In the genomic region with DNA sequence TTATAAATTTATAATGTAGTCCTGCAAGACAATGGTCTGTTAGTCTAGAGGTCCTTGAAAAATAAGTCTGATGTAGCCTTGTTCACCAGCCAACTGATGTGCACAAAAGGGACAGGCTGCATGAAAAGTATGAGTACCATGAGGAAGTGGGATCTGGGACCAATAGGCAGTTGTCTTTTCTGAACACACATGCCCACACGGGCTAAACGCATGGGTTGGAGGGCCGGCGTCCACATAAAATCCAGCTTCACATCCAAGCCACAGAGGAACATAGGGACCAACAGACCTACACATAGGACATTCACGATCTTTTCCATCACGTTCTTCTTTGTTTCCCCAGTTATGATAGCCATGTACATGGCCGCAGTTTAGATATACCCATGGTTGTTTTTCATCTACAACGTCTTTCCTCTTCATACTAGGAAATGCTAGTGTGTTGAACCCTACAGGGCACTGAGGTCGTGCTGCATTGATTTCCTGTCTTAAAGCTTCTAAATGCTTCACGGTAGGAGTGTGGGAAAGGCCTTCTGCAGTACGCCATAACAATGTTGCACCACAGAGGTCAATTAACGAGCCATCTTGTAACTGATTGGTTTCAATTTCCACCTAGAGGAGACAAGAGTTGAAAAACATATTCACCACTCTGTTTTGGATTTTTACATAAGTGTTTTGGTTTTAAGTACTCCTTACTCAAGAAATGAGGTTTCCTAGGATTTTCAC, we compare ENCODE assay signal across 18 cellular contexts.
"Had no signal": no experiment of that assay in that cellular context is flagged by ENCODE, and none has a peak within 500 bp of the region (broad histone marks: within the 10 kb centered on the region; RNA-seq: fewer than 3 reads in every experiment).

No MANE protein-coding gene starts in this region.

- H3K27me3 ChIP-seq: cardiac muscle cell, esophagus squamous epithelium, testis, upper lobe of left lung had no signal

- DNase-seq: activated CD4-positive, alpha-beta T cell treated with anti-CD3 and anti-CD28 coated beads, Interleukin-2, amount 10 ng/mL, durations not matched to agents 7 days and 5 days; activated CD8-positive, alpha-beta T cell treated with anti-CD3 and anti-CD28 coated beads, Interleukin-2, amount 10 ng/mL, durations not matched to agents 7 days and 5 days; activated effector memory CD4-positive, alpha-beta T cell treated with Interleukin-2 at 50 U/mL for 16 hours; activated naive CD4-positive, alpha-beta T cell treated with anti-CD3 and anti-CD28 coated beads, Interleukin-2, amount 50 U/mL, for 16 hours; activated T-cell treated with anti-CD3 and anti-CD28 coated beads, Interleukin-2, amount 50 U/mL, for 48 hours; effector CD8-positive, alpha-beta T cell; esophagus squamous epithelium; mesendoderm; naive thymus-derived CD4-positive, alpha-beta T cell; stimulated activated CD4-positive, alpha-beta T cell treated with anti-CD3 and anti-CD28 coated beads, Interleukin-4, amount 100 ng/mL, for 1 hour; testis; upper lobe of left lung had no signal

- H3K9me3 Mint-ChIP-seq: activated CD4-positive, alpha-beta T cell treated with anti-CD3 and anti-CD28 coated beads, Interleukin-2, amount 10 ng/mL, durations not matched to agents 7 days and 5 days; dendritic cell treated with granulocyte-macrophage colony-stimulating factor and Interleukin-4, amounts not matched to agents 40 ng/mL and 50 ng/mL, for 4 days; stimulated activated effector memory CD8-positive, alpha-beta T cell treated with anti-CD3 and anti-CD28 coated beads, Interleukin-12 subunit alpha, Interleukin-12 subunit beta, amount 100 ng/mL, for 72 hours had no signal

- H3K4me1 Mint-ChIP-seq: stimulated activated effector memory CD8-positive, alpha-beta T cell treated with anti-CD3 and anti-CD28 coated beads, Interleukin-12 subunit alpha, Interleukin-12 subunit beta, amount 100 ng/mL, for 72 hours had no signal

- H3K27me3 Mint-ChIP-seq: activated CD4-positive, alpha-beta T cell treated with anti-CD3 and anti-CD28 coated beads, Interleukin-2, amount 10 ng/mL, durations not matched to agents 7 days and 5 days; dendritic cell treated with granulocyte-macrophage colony-stimulating factor and Interleukin-4, amounts not matched to agents 40 ng/mL and 50 ng/mL, for 4 days; naive thymus-derived CD4-positive, alpha-beta T cell had no signal

- H3K27ac Mint-ChIP-seq: activated CD4-positive, alpha-beta T cell treated with anti-CD3 and anti-CD28 coated beads, Interleukin-2, amount 10 ng/mL, durations not matched to agents 7 days and 5 days; activated CD8-positive, alpha-beta T cell treated with anti-CD3 and anti-CD28 coated beads, Interleukin-2, amount 10 ng/mL, durations not matched to agents 7 days and 5 days; dendritic cell treated with granulocyte-macrophage colony-stimulating factor and Interleukin-4, amounts not matched to agents 40 ng/mL and 50 ng/mL, for 4 days; stimulated activated effector memory CD8-positive, alpha-beta T cell treated with anti-CD3 and anti-CD28 coated beads, Interleukin-12 subunit alpha, Interleukin-12 subunit beta, amount 100 ng/mL, for 72 hours had no signal

- H3K9me3 ChIP-seq: esophagus squamous epithelium, testis, upper lobe of left lung had no signal

- H3K27ac ChIP-seq: cardiac muscle cell, esophagus squamous epithelium, testis, upper lobe of left lung had no signal

- ATAC-seq: activated CD4-positive, CD25-positive, alpha-beta regulatory T cell treated with anti-CD3 and anti-CD28 coated beads, Interleukin-2, amount 50 U/mL, for 24 hours; activated CD8-positive, alpha-beta T cell treated with anti-CD3 and anti-CD28 coated beads, Interleukin-2, amount 10 ng/mL, durations not matched to agents 7 days and 5 days; naive thymus-derived CD4-positive, alpha-beta T cell; sciatic nerve; stimulated activated effector memory CD8-positive, alpha-beta T cell treated with anti-CD3 and anti-CD28 coated beads, Interleukin-12 subunit alpha, Interleukin-12 subunit beta, amount 100 ng/mL, for 72 hours had no signal

- H3K4me3 ChIP-seq: cardiac muscle cell, esophagus squamous epithelium, smooth muscle cell, testis, upper lobe of left lung had no signal

- H3K4me3 Mint-ChIP-seq: activated CD4-positive, alpha-beta T cell treated with anti-CD3 and anti-CD28 coated beads, Interleukin-2, amount 10 ng/mL, durations not matched to agents 7 days and 5 days; activated CD8-positive, alpha-beta T cell treated with anti-CD3 and anti-CD28 coated beads, Interleukin-2, amount 10 ng/mL, durations not matched to agents 7 days and 5 days; dendritic cell treated with granulocyte-macrophage colony-stimulating factor and Interleukin-4, amounts not matched to agents 40 ng/mL and 50 ng/mL, for 4 days; naive thymus-derived CD4-positive, alpha-beta T cell; stimulated activated effector memory CD8-positive, alpha-beta T cell treated with anti-CD3 and anti-CD28 coated beads, Interleukin-12 subunit alpha, Interleukin-12 subunit beta, amount 100 ng/mL, for 72 hours had no signal

- H3K4me1 ChIP-seq: esophagus squamous epithelium, testis had no signal

- H3K4me2 ChIP-seq: smooth muscle cell had no signal
